Comparison of ENCODE assay signal across 22 cellular contexts in the genomic region with DNA sequence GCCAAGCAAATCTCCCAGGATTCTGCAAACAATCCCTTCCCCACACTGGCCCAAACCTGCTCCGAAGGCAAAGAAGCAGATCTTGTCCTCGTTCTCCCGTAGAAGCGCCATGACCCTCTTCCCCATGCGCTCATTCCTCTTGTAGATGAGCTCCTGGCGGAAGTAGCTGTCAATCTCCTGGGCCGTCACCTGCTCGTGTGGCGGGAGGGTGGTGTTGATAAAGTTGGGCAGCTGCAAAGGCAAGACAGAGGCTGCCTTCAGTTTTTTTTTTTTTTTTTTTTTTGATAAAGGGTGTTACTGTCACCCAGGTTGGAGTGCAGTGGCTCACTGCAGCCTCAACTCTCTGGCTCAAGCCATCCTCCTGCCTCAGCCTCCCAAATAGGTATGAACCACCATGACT.
DNase-seq lines count a peak whose midpoint lies in the region; ATAC-seq, FAIRE-seq and TF ChIP-seq lines count a peak whose summit lies in the region.
"Had no signal": no experiment of that assay in that cellular context is flagged by ENCODE, and none has a peak within 500 bp of the region (broad histone marks: within the 10 kb centered on the region; RNA-seq: fewer than 3 reads in every experiment).

No MANE protein-coding gene starts in this region.

- no peak for ATAC-seq in HepG2
- no peak for ATAC-seq in right lobe of liver
- ATAC-seq: CD8-positive, alpha-beta T cell had no signal

- intact Hi-C loops in HepG2 (cut with micrococcal nuclease; ENCODE audit: unreplicated experiment), result no loop called here
- intact Hi-C loops in right lobe of liver (cut with DNase I), result no loop called here

- H3K4me1 ChIP-seq in HepG2 (ENCODE audit: insufficient read depth, low read length) (peaks cover 10% of the 10 kb centered on the region; the same call in 1 of the 2 replicates), right lobe of liver (no peaks in the 10 kb centered on the region)
- H3K4me1 ChIP-seq: BLaER1, Caco-2, HAP-1 had no signal

- no peaks in the 10 kb centered on the region for H4K20me1 ChIP-seq in HepG2 (ENCODE audit: insufficient read depth, low read length)
- H4K20me1 ChIP-seq: BLaER1 had no signal

- DNase-seq in DMS53 (lab: John Stamatoyannopoulos, UW) (peak; percentile 37), DMS53 treated with DMSO at 0.1 percent for 48 hours (lab: John Stamatoyannopoulos, UW; ENCODE audit: unreplicated experiment) (no peak), NCI-H748 (lab: John Stamatoyannopoulos, UW; ENCODE audit: unreplicated experiment) (peak; percentile 8), NCI-H748 treated with DMSO at 0.1 percent for 48 hours (lab: John Stamatoyannopoulos, UW) (no peak), HepG2 (ENCODE audit: low spot score) (no peak), right lobe of liver (no peak)
- DNase-seq: Caco-2; CD4-positive, CD25-positive, alpha-beta regulatory T cell; CD8-positive, alpha-beta T cell; DMS 273 treated with DMSO at 0.1 percent for 48 hours; DND-41; GOT3; HFFc6 had no signal

- no peaks in the 10 kb centered on the region for H3K36me3 ChIP-seq in HepG2 (replicated peaks in 1 of 2; ENCODE audit: control insufficient read depth in 1 of 2, insufficient read depth in 2 of 2, low read length in 2 of 2)
- no peaks in the 10 kb centered on the region for H3K36me3 ChIP-seq in right lobe of liver
- H3K36me3 ChIP-seq: BLaER1, HAP-1 had no signal

- no peak for TF ChIP-seq POLR2A in HepG2 (IDR thresholded peaks at IDR 0.05; ENCODE audit: insufficient read depth in 1 of 2, low read depth in 2 of 2, low read length in 2 of 2)
- TF ChIP-seq POLR2A in right lobe of liver (IDR thresholded peaks at IDR 0.05), result no peak

- FAIRE-seq in HepG2 (lab: Jason Lieb, UNC), result no peak
- FAIRE-seq: A204.1, D721Med, G401.6, GM12892, H54 had no signal

- in situ Hi-C loops in HepG2 (cut with HindIII; ENCODE audit: extremely low pct_ligation_motif_present, low pct_unique_long_range_greater_than_20kb), result no loop called here

- TF ChIP-seq EP300 in HepG2 (IDR thresholded peaks at IDR 0.05; ENCODE audit: low read depth in 2 of 2, low read length in 2 of 2) (no peak), HepG2 (CRISPR knock-in tag; IDR thresholded peaks at IDR 0.05; ENCODE audit: borderline replicate concordance) (no peak)

- H3K27ac ChIP-seq in HepG2 (ENCODE audit: extremely low read length, insufficient read depth, low read length), result no peak overlapping the region
- no peak overlapping the region for H3K27ac ChIP-seq in right lobe of liver
- H3K27ac ChIP-seq: 22Rv1, BLaER1, C4-2B had no signal

- TF ChIP-seq CTCF in HepG2 (CRISPR knock-in tag; IDR thresholded peaks at IDR 0.05) (no peak), right lobe of liver (IDR thresholded peaks at IDR 0.05) (no peak)

- no peak for TF ChIP-seq RAD21 in HepG2 (CRISPR knock-in tag; IDR thresholded peaks at IDR 0.05)

- H3K27me3 ChIP-seq in HepG2 (ENCODE audit: control insufficient read depth in 1 of 2, insufficient read depth in 2 of 2, low read length in 2 of 2) (peaks cover 3 to 4% of the 10 kb centered on the region in 2 experiments; a peak in 1 of 5 replicates), right lobe of liver (no peaks in the 10 kb centered on the region)
- H3K27me3 ChIP-seq: BLaER1 had no signal

- no peaks in the 10 kb centered on the region for H3K9me3 ChIP-seq in HepG2 (ENCODE audit: low read length)
- no peaks in the 10 kb centered on the region for H3K9me3 ChIP-seq in right lobe of liver
- H3K9me3 ChIP-seq: BLaER1, Caco-2, HAP-1 had no signal

- no peak overlapping the region for H2AFZ ChIP-seq in HepG2 (ENCODE audit: low read length)

- CTCF ChIA-PET in HepG2 (lab: Yijun Ruan, JAX; ENCODE audit: low intra/inter-chr PET ratio, low total read pairs), result no interaction called here

- POLR2A ChIA-PET in HepG2 (lab: Yijun Ruan, JAX), result no interaction called here

- H3K79me2 ChIP-seq in HepG2 (ENCODE audit: insufficient read depth, low read length), result no peaks in the 10 kb centered on the region

- H3K4me3 ChIP-seq in HepG2 (replicated peaks in 1 of 3; ENCODE audit: insufficient read depth in 1 of 3, low read depth in 2 of 3, low read length in 3 of 3) (no peak overlapping the region), right lobe of liver (no peak overlapping the region)
- H3K4me3 ChIP-seq: BLaER1, HAP-1 had no signal

- no peak overlapping the region for H3K9ac ChIP-seq in HepG2 (ENCODE audit: insufficient read depth, low read depth, low read length)
- H3K9ac ChIP-seq: BLaER1 had no signal

- no TSS peak for BruUV-seq in HepG2 (replicated peaks; lab: Mats Ljungman, UMichigan)

- no peak overlapping the region for H3K4me2 ChIP-seq in HepG2 (ENCODE audit: low read depth, low read length)
- H3K4me2 ChIP-seq: BLaER1 had no signal

- 88% methylated on average over 9 of the region's 9 CpGs for WGBS in HepG2 (ENCODE audit: low lambda C conversion rate)
- WGBS in right lobe of liver (ENCODE audit: insufficient coverage, low coverage, low lambda C conversion rate, missing lambda C conversion rate), result 95% methylated on average over 7 of the region's 9 CpGs

TF ChIP-seq in HepG2, 621 proteins besides CTCF, POLR2A, EP300 and RAD21:
- no peak for TF ChIP-seq TARDBP (CRISPR knock-in tag; IDR thresholded peaks at IDR 0.05)
- TF ChIP-seq, protein P1, sequence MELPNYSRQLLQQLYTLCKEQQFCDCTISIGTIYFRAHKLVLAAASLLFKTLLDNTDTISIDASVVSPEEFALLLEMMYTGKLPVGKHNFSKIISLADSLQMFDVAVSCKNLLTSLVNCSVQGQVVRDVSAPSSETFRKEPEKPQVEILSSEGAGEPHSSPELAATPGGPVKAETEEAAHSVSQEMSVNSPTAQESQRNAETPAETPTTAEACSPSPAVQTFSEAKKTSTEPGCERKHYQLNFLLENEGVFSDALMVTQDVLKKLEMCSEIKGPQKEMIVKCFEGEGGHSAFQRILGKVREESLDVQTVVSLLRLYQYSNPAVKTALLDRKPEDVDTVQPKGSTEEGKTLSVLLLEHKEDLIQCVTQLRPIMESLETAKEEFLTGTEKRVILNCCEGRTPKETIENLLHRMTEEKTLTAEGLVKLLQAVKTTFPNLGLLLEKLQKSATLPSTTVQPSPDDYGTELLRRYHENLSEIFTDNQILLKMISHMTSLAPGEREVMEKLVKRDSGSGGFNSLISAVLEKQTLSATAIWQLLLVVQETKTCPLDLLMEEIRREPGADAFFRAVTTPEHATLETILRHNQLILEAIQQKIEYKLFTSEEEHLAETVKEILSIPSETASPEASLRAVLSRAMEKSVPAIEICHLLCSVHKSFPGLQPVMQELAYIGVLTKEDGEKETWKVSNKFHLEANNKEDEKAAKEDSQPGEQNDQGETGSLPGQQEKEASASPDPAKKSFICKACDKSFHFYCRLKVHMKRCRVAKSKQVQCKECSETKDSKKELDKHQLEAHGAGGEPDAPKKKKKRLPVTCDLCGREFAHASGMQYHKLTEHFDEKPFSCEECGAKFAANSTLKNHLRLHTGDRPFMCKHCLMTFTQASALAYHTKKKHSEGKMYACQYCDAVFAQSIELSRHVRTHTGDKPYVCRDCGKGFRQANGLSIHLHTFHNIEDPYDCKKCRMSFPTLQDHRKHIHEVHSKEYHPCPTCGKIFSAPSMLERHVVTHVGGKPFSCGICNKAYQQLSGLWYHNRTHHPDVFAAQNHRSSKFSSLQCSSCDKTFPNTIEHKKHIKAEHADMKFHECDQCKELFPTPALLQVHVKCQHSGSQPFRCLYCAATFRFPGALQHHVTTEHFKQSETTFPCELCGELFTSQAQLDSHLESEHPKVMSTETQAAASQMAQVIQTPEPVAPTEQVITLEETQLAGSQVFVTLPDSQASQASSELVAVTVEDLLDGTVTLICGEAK (IDR thresholded peaks at IDR 0.05), result no peak
- TF ChIP-seq, protein P1 (CRISPR knock-in tag; IDR thresholded peaks at IDR 0.05), result peak; percentile 62; the same call in 1 of the 2 replicates
- TF ChIP-seq, protein P2, sequence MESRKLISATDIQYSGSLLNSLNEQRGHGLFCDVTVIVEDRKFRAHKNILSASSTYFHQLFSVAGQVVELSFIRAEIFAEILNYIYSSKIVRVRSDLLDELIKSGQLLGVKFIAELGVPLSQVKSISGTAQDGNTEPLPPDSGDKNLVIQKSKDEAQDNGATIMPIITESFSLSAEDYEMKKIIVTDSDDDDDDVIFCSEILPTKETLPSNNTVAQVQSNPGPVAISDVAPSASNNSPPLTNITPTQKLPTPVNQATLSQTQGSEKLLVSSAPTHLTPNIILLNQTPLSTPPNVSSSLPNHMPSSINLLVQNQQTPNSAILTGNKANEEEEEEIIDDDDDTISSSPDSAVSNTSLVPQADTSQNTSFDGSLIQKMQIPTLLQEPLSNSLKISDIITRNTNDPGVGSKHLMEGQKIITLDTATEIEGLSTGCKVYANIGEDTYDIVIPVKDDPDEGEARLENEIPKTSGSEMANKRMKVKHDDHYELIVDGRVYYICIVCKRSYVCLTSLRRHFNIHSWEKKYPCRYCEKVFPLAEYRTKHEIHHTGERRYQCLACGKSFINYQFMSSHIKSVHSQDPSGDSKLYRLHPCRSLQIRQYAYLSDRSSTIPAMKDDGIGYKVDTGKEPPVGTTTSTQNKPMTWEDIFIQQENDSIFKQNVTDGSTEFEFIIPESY (CRISPR knock-in tag; IDR thresholded peaks at IDR 0.05), result peak; percentile 11; the same call in 1 of the 2 replicates

Comparison
In these comparisons a context has a peak if more than half of its experiments do, and no peak if none do; other contexts are left out.
1. DNase-seq: peak in DMS53 (single experiment) and NCI-H748 (single experiment); none in DMS53 treated with DMSO at 0.1 percent for 48 hours (single experiment), NCI-H748 treated with DMSO at 0.1 percent for 48 hours (single experiment), HepG2 (single experiment) and right lobe of liver (0 of 3).